ENCODE assay signal across 1 cellular context in the genomic region with DNA sequence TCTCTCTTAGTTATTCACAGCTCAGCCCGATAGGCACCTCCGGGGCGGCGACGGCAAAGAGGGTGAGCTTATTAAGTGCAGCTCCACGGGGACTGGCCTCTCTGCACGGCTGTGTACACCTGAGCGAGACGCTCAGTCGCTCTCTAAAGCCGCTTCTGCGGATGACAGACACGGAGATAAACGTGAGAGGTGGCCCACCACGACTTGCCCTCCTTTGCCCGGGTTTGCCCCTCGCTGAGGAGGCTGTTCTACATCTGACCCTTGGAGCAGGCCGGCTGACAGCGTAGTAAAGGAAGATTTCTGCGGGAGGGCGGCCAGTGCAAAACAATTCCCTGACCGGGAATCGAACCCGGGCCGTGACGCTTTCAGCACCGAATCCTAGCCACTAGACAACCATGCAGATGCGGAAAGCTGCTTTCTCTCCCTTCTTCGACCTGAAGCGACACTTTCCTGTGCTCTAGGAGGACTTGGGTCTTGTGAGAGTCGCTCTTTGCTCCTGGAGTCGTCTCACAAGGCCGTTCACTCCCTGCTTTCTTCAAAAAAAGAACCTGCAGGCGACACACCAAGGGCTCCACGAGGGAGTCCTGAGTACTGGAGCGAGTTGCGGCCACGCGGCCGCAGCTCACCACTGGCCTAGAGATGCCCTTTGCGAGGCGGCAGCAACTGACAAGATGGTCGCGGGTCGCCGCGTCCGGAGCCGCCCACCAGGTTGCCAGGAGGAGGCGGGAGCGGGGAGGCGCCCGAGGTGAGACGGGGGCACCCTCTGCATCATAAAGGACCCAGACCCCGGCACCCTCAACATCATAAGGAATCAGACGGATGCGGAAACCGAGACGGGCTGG.
A peak's percentile ranks its signal among the peaks of the same experiment; 100 is the strongest.
TF ChIP-seq lines count a peak whose summit lies in the region.

No MANE protein-coding gene starts in this region.

TF ChIP-seq in endothelial cell of umbilical vein, 7 proteins besides CTCF, POLR2A, EP300 and RAD21:
- peak; percentile 3 for TF ChIP-seq EZH2 (IDR thresholded peaks at IDR 0.05; ENCODE audit: borderline replicate concordance, low read depth, low read length, severe bottlenecking)
TF ChIP-seq in endothelial cell of umbilical vein: peak in this region for 1; not testable (repeated sequence) for 6.
